7 cellular contexts compared by ENCODE assay signal in the genomic region with DNA sequence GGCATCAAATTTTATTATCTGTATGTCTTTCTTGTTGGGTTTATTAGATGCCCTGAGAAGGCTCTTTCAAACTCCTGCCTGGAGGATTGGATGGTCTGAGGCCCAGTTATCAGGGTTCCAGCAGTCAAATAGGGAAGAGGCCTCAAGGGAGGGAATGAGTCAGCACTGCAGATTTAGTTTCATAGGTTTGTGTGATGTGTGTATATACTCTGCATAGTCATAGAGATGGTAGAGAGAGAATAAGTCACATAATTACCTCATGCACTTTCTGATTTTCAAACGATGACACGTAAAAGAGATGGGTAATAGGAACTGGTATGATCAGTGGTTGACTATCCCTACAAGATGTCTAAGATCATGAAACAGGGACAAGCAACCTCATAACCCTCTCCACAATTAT.
A peak's percentile ranks its signal among the peaks of the same experiment; 100 is the strongest.
DNase-seq lines count a peak whose midpoint lies in the region; ATAC-seq and TF ChIP-seq lines count a peak whose summit lies in the region.

No MANE protein-coding gene starts in this region.

- DNase-seq in fibroblast of villous mesenchyme (ENCODE audit: low read depth) (peak; percentile 22), osteocyte (ENCODE audit: extremely low spot score, unreplicated experiment) (no peak), testis (no peak), middle frontal gyrus (ENCODE audit: extremely low spot score, low spot score) (no peak)

- H3K4me3 Mint-ChIP-seq in osteocyte (ENCODE audit: unreplicated experiment) = no peak overlapping the region

- ATAC-seq in GM18858 (IDR thresholded peaks at IDR 0.05; ENCODE audit: unreplicated experiment) = peak; percentile 100
- peak; percentile 99 for ATAC-seq in GM21576 (IDR thresholded peaks at IDR 0.05; ENCODE audit: unreplicated experiment)
- peak; percentile 99 for ATAC-seq in HG03558 (IDR thresholded peaks at IDR 0.05; ENCODE audit: extremely low read depth, unreplicated experiment)

- H3K9me3 ChIP-seq in testis = no peaks in the 10 kb centered on the region

- H3K27me3 Mint-ChIP-seq in osteocyte (ENCODE audit: unreplicated experiment) = no peaks in the 10 kb centered on the region

- H3K36me3 ChIP-seq in testis (ENCODE audit: low read depth, missing control alignments) = no peaks in the 10 kb centered on the region

- 83 to 84% methylated on average over 2 of the region's 2 CpGs for WGBS in testis, 2 donors

- no peaks in the 10 kb centered on the region for H3K9me3 Mint-ChIP-seq in osteocyte (ENCODE audit: unreplicated experiment)

- no peak overlapping the region for H3K27ac Mint-ChIP-seq in osteocyte (ENCODE audit: unreplicated experiment)

- TF ChIP-seq CTCF in fibroblast of villous mesenchyme (IDR thresholded peaks at IDR 0.05; ENCODE audit: insufficient read depth, low read depth, low read length) (no peak), osteocyte (IDR thresholded peaks at IDR 0.05) (no peak), testis (IDR thresholded peaks at IDR 0.05) (no peak)

- no peak for TF ChIP-seq POLR2A in testis (IDR thresholded peaks at IDR 0.05)

- no peaks in the 10 kb centered on the region for H3K36me3 Mint-ChIP-seq in osteocyte (ENCODE audit: unreplicated experiment)

- no peaks in the 10 kb centered on the region for H3K27me3 ChIP-seq in testis

- H3K27ac ChIP-seq in testis = no peak overlapping the region

- H3K4me1 ChIP-seq in testis = no peaks in the 10 kb centered on the region

- intact Hi-C loops in testis (cut with DNase I; ENCODE audit: low total_unique reads) = no loop called here

- no peak overlapping the region for H3K4me3 ChIP-seq in fibroblast of villous mesenchyme (ENCODE audit: low read depth, low read length)
- no peak overlapping the region for H3K4me3 ChIP-seq in testis

- peaks cover 17% of the 10 kb centered on the region for H3K4me1 Mint-ChIP-seq in osteocyte (ENCODE audit: unreplicated experiment)
